ENCODE assay signal across 34 cellular contexts in the genomic region with DNA sequence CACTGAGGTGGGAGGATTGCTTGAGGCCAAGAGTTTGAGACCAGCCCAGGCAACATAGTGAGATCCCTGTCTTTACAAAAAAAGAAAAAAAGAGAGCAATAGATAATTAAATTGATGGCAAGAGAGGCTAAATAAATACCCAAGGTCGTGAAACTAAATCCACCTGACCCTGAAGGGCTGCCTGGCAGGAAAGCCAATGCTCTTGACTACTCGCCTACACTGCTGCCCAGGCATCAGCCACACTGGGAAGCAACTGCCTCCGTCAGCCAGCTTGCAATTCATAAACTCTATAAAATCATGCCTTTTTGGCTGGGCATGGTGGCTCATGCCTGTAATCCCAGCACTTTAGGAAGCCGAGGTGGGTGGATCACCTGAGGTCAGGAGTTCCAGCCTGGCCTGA.
"Had no signal": no experiment of that assay in that cellular context is flagged by ENCODE, and none has a peak within 500 bp of the region (broad histone marks: within the 10 kb centered on the region; RNA-seq: fewer than 3 reads in every experiment).

No MANE protein-coding gene starts in this region.

- DNase-seq: activated B cell treated with CpG ODN at 0.5 μM for 24 hours; activated CD4-positive, alpha-beta memory T cell treated with anti-CD3 and anti-CD28 coated beads for 36 hours; activated CD4-positive, alpha-beta T cell treated with anti-CD3 and anti-CD28 coated beads for 4 hours; activated CD4-positive, alpha-beta T cell treated with anti-CD3 and anti-CD28 coated beads, Interleukin-2, amount 10 ng/mL, durations not matched to agents 24 days and 14 days; activated CD4-positive, alpha-beta T cell treated with anti-CD3 and anti-CD28 coated beads, Interleukin-2, amount 50 U/mL, for 1 hour; activated CD4-positive, alpha-beta T cell treated with anti-CD3 and anti-CD28 coated beads, Interleukin-2, amount 50 U/mL, for 4 hours; activated CD4-positive, CD25-positive, alpha-beta regulatory T cell treated with anti-CD3 and anti-CD28 coated beads, Interleukin-2, amount 50 U/mL, for 72 hours; activated CD8-positive, alpha-beta memory T cell treated with anti-CD3 and anti-CD28 coated beads, Interleukin-2, amount 50 U/mL, for 4 hours; activated CD8-positive, alpha-beta T cell treated with anti-CD3 and anti-CD28 coated beads for 36 hours; activated gamma-delta T cell treated with Interleukin-2 at 50 U/mL for 16 hours; activated naive CD4-positive, alpha-beta T cell; activated naive CD4-positive, alpha-beta T cell treated with anti-CD3 and anti-CD28 coated beads for 36 hours; activated naive CD4-positive, alpha-beta T cell treated with anti-CD3 and anti-CD28 coated beads, Interleukin-2, amount 50 U/mL, for 16 hours; activated naive CD8-positive, alpha-beta T cell treated with anti-CD3 and anti-CD28 coated beads for 36 hours; activated T-cell treated with anti-CD3 and anti-CD28 coated beads for 4 hours; activated T-cell treated with anti-CD3 and anti-CD28 coated beads, Interleukin-2, amount 50 U/mL, for 1 hour; activated T-cell treated with anti-CD3 and anti-CD28 coated beads, Interleukin-2, amount 50 U/mL, for 4 hours; activated T-cell treated with anti-CD3 and anti-CD28 coated beads, Interleukin-2, amount 50 U/mL, for 72 hours; amygdala; anterior cingulate cortex; caudate nucleus; cerebellar nuclear complex; T-helper 2 cell; T-helper 9 cell had no signal

- H3K4me3 Mint-ChIP-seq: activated B cell treated with CpG ODN at 0.5 μM for 24 hours; activated CD4-positive, alpha-beta memory T cell treated with anti-CD3 and anti-CD28 coated beads for 36 hours; activated CD4-positive, alpha-beta T cell treated with anti-CD3 and anti-CD28 coated beads, Interleukin-2, amount 10 ng/mL, durations not matched to agents 24 days and 14 days; activated CD8-positive, alpha-beta T cell treated with anti-CD3 and anti-CD28 coated beads for 36 hours; activated naive CD4-positive, alpha-beta T cell treated with anti-CD3 and anti-CD28 coated beads for 36 hours; activated naive CD8-positive, alpha-beta T cell treated with anti-CD3 and anti-CD28 coated beads for 36 hours; activated T-cell treated with anti-CD3 and anti-CD28 coated beads, Interleukin-2, amount 50 U/mL, for 4 hours; activated T-cell treated with anti-CD3 and anti-CD28 coated beads, Interleukin-2, amount 50 U/mL, for 72 hours; activated T-helper 1 cell treated with anti-CD3 and anti-CD28 coated beads, Interleukin-12 subunit alpha, Interleukin-12 subunit beta, Interleukin-2, Interleukin-4 antibody, amounts not matched to agents 30 ng/mL and 10 ng/mL and 1 ng/mL, durations not matched to agents 14 hours and 24 hours and 36 hours; activated T-helper 17 cell treated with anti-CD3 and anti-CD28 coated beads, Interleukin-2, amount 50 U/mL, for 72 hours; brain; central memory CD8-positive, alpha-beta T cell; T-helper 1 cell treated with Interleukin-12 subunit alpha and Interleukin-12 subunit beta and Interleukin-4 antibody, amounts not matched to agents 30 μg/mL and 1 μg/mL, for 36 hours; T-helper 2 cell treated with Interferon-gamma antibody and Interleukin-4, amounts not matched to agents 5 μg/mL and 100 μg/mL, for 36 hours had no signal

- ATAC-seq: activated CD8-positive, alpha-beta T cell treated with anti-CD3 and anti-CD28 coated beads for 36 hours; activated naive CD4-positive, alpha-beta T cell treated with anti-CD3 and anti-CD28 coated beads, Interleukin-2, amount 50 U/mL, for 72 hours; activated T-cell treated with anti-CD3 and anti-CD28 coated beads, Interleukin-2, amount 50 U/mL, for 4 hours; activated T-cell treated with anti-CD3 and anti-CD28 coated beads, Interleukin-2, amount 50 U/mL, for 72 hours; activated T-helper 17 cell treated with anti-CD3 and anti-CD28 coated beads, Interleukin-2, amount 50 U/mL, for 72 hours had no signal

- H3K27ac ChIP-seq: ascending aorta, cardiac muscle cell, VCaP had no signal

- H3K27me3 Mint-ChIP-seq: activated B cell treated with CpG ODN at 0.5 μM for 24 hours; activated CD4-positive, alpha-beta memory T cell treated with anti-CD3 and anti-CD28 coated beads for 36 hours; activated CD8-positive, alpha-beta T cell treated with anti-CD3 and anti-CD28 coated beads for 36 hours; activated naive CD8-positive, alpha-beta T cell treated with anti-CD3 and anti-CD28 coated beads for 36 hours; activated T-helper 17 cell treated with anti-CD3 and anti-CD28 coated beads, Interleukin-2, amount 50 U/mL, for 72 hours; central memory CD8-positive, alpha-beta T cell had no signal

- H3K27me3 ChIP-seq: ascending aorta, cardiac muscle cell had no signal

- H3K9me3 Mint-ChIP-seq: activated T-cell treated with anti-CD3 and anti-CD28 coated beads, Interleukin-2, amount 50 U/mL, for 4 hours; activated T-cell treated with anti-CD3 and anti-CD28 coated beads, Interleukin-2, amount 50 U/mL, for 72 hours; activated T-helper 17 cell treated with anti-CD3 and anti-CD28 coated beads, Interleukin-2, amount 50 U/mL, for 72 hours; central memory CD8-positive, alpha-beta T cell had no signal

- H3K36me3 ChIP-seq: ascending aorta, cardiac muscle cell had no signal

- H3K4me3 ChIP-seq: ascending aorta, cardiac muscle cell had no signal

- H3K36me3 Mint-ChIP-seq: activated naive CD8-positive, alpha-beta T cell treated with anti-CD3 and anti-CD28 coated beads for 36 hours; brain had no signal

- H3K27ac Mint-ChIP-seq: activated B cell treated with CpG ODN at 0.5 μM for 24 hours; activated CD4-positive, alpha-beta memory T cell treated with anti-CD3 and anti-CD28 coated beads for 36 hours; activated CD4-positive, alpha-beta T cell treated with anti-CD3 and anti-CD28 coated beads, Interleukin-2, amount 10 ng/mL, durations not matched to agents 24 days and 14 days; activated CD8-positive, alpha-beta T cell treated with anti-CD3 and anti-CD28 coated beads for 36 hours; activated naive CD4-positive, alpha-beta T cell treated with anti-CD3 and anti-CD28 coated beads for 36 hours; activated naive CD4-positive, alpha-beta T cell treated with anti-CD3 and anti-CD28 coated beads, Interleukin-2, amount 50 U/mL, for 72 hours; activated naive CD8-positive, alpha-beta T cell treated with anti-CD3 and anti-CD28 coated beads for 36 hours; activated T-cell treated with anti-CD3 and anti-CD28 coated beads, Interleukin-2, amount 50 U/mL, for 72 hours; activated T-helper 1 cell treated with anti-CD3 and anti-CD28 coated beads, Interleukin-12 subunit alpha, Interleukin-12 subunit beta, Interleukin-2, Interleukin-4 antibody, amounts not matched to agents 30 ng/mL and 10 ng/mL and 1 ng/mL, durations not matched to agents 14 hours and 24 hours and 36 hours; activated T-helper 17 cell treated with anti-CD3 and anti-CD28 coated beads, Interleukin-2, amount 50 U/mL, for 72 hours; brain; T-helper 1 cell treated with Interleukin-12 subunit alpha and Interleukin-12 subunit beta and Interleukin-4 antibody, amounts not matched to agents 30 μg/mL and 1 μg/mL, for 36 hours; T-helper 2 cell treated with Interferon-gamma antibody and Interleukin-4, amounts not matched to agents 5 μg/mL and 100 μg/mL, for 36 hours had no signal
